Comparison of ENCODE assay signal across 24 cellular contexts in genomic region chr1:110393286-110393685, GRCh38. TPM values are rescaled to one million over a fixed set of nuclear protein-coding genes. Genes with fewer than 3 reads are reported as not detected.
DNase-seq lines count a peak whose midpoint lies in the region; ATAC-seq and TF ChIP-seq lines count a peak whose summit lies in the region.
"Had no signal": no experiment of that assay in that cellular context is flagged by ENCODE, and none has a peak within 500 bp of the region (broad histone marks: within the 10 kb centered on the region; RNA-seq: fewer than 3 reads in every experiment).

No MANE protein-coding gene starts in this region.

- intact Hi-C loops in transverse colon (cut with DNase I; ENCODE audit: low total_unique reads): no loop called here

- no peak for ATAC-seq in RWPE2 (ENCODE audit: low read depth)
- ATAC-seq: body of pancreas; naive thymus-derived CD4-positive, alpha-beta T cell; stimulated activated naive CD8-positive, alpha-beta T cell treated with anti-CD3 and anti-CD28 coated beads, Interleukin-15, amount 100 ng/mL, for 72 hours had no signal

- in situ Hi-C loops in transverse colon (cut with MboI; ENCODE audit: low pct_ligation_motif_present in 1 of 4, low pct_unique_long_range_greater_than_20kb in 1 of 4, low sequenced_read_pairs in 3 of 4): no loop called here

- TF ChIP-seq CTCF in RWPE2 (IDR thresholded peaks at IDR 0.05; ENCODE audit: poor library complexity, severe bottlenecking): no peak
- no peak for TF ChIP-seq CTCF in hepatocyte (IDR thresholded peaks at IDR 0.05; ENCODE audit: poor library complexity)
- TF ChIP-seq CTCF in transverse colon (IDR thresholded peaks at IDR 0.05): no peak

- H3K27ac ChIP-seq in RWPE2 (ENCODE audit: poor library complexity, severe bottlenecking) (peak overlapping the region; percentile 28), hepatocyte (peak overlapping the region; percentile 78), transverse colon (peak overlapping the region; percentile 33 to 55 (median 53))
- H3K27ac ChIP-seq: body of pancreas, foreskin keratinocyte, upper lobe of left lung had no signal

- H3K27me3 ChIP-seq in RWPE2 (ENCODE audit: insufficient read depth, poor library complexity, severe bottlenecking): no peaks in the 10 kb centered on the region
- H3K27me3 ChIP-seq in hepatocyte: no peaks in the 10 kb centered on the region
- no peaks in the 10 kb centered on the region for H3K27me3 ChIP-seq in transverse colon
- H3K27me3 ChIP-seq: BE2C, body of pancreas, foreskin keratinocyte, upper lobe of left lung had no signal

- no peak for TF ChIP-seq EP300 in transverse colon (IDR thresholded peaks at IDR 0.05; ENCODE audit: low read depth)

- H3K79me2 ChIP-seq in hepatocyte: no peaks in the 10 kb centered on the region

- no peak overlapping the region for H2AFZ ChIP-seq in hepatocyte

- DNase-seq in RWPE2 (ENCODE audit: low spot score): no peak
- no peak for DNase-seq in hepatocyte (ENCODE audit: low spot score)
- no peak for DNase-seq in transverse colon
- no peak for DNase-seq in NCI-H82 treated with DMSO at 0.1 percent for 48 hours (lab: John Stamatoyannopoulos, UW; ENCODE audit: unreplicated experiment)
- DNase-seq in NOMO-1 treated with dmso at 0.1 percent for 144 hours (lab: John Stamatoyannopoulos, UW; ENCODE audit: unreplicated experiment): no peak
- DNase-seq: activated CD4-positive, CD25-positive, alpha-beta regulatory T cell treated with anti-CD3 and anti-CD28 coated beads, Interleukin-2, amount 50 U/mL, for 72 hours; activated T-cell treated with anti-CD3 and anti-CD28 coated beads, Interleukin-2, amount 50 U/mL, for 72 hours; BE2C; body of pancreas; hippocampal formation; KG1; naive thymus-derived CD4-positive, alpha-beta T cell; NCI-H1092; NCI-H2029 treated with DMSO at 0.1 percent for 48 hours; NCI-H446; NK-92 treated with Interleukin-12 subunit alpha and Interleukin-12 subunit beta, amount 100 ng/mL, for 24 hours; RPMI8226; stimulated activated naive CD8-positive, alpha-beta T cell treated with anti-CD3 and anti-CD28 coated beads, Interleukin-15, amount 100 ng/mL, for 72 hours; upper lobe of left lung had no signal

- TF ChIP-seq POLR2A in transverse colon (IDR thresholded peaks at IDR 0.05): no peak

- H4K20me1 ChIP-seq in hepatocyte (ENCODE audit: insufficient read depth, poor library complexity, severe bottlenecking): no peaks in the 10 kb centered on the region

- H3K36me3 ChIP-seq in RWPE2 (ENCODE audit: low read depth): no peaks in the 10 kb centered on the region; the same call in 1 of the 2 replicates
- no peaks in the 10 kb centered on the region for H3K36me3 ChIP-seq in hepatocyte (replicated peaks; ENCODE audit: insufficient read depth, low read depth)
- no peaks in the 10 kb centered on the region for H3K36me3 ChIP-seq in transverse colon

- no peak overlapping the region for H3K4me3 ChIP-seq in RWPE2 (ENCODE audit: severe bottlenecking)
- H3K4me3 ChIP-seq in hepatocyte: no peak overlapping the region
- no peak overlapping the region for H3K4me3 ChIP-seq in transverse colon
- H3K4me3 ChIP-seq: body of pancreas, upper lobe of left lung had no signal

- H3K4me1 ChIP-seq in RWPE2 (ENCODE audit: insufficient read depth, poor library complexity, severe bottlenecking): peaks cover 16% of the 10 kb centered on the region
- peaks cover 49% of the 10 kb centered on the region for H3K4me1 ChIP-seq in hepatocyte (ENCODE audit: insufficient read depth)
- H3K4me1 ChIP-seq in transverse colon: peaks cover 0 to 19% (median 10%) of the 10 kb centered on the region in 4 donors
- H3K4me1 ChIP-seq: BE2C, body of pancreas had no signal

- WGBS in hepatocyte (ENCODE audit: low lambda C conversion rate, missing lambda C conversion rate): 64% methylated on average over 2 of the region's 2 CpGs
- 76 to 89% methylated on average over 2 of the region's 2 CpGs for WGBS in transverse colon (ENCODE audit: low coverage in 1 of 2), 2 donors

- no peaks in the 10 kb centered on the region for H3K9me2 ChIP-seq in hepatocyte (replicated peaks; ENCODE audit: insufficient read depth)

- H3K9me3 ChIP-seq in RWPE2 (ENCODE audit: severe bottlenecking): no peaks in the 10 kb centered on the region
- H3K9me3 ChIP-seq in hepatocyte (ENCODE audit: low read depth): no peaks in the 10 kb centered on the region
- H3K9me3 ChIP-seq in transverse colon: no peaks in the 10 kb centered on the region
- H3K9me3 ChIP-seq: BE2C, body of pancreas, upper lobe of left lung had no signal

- peak overlapping the region; percentile 32 for H3K4me2 ChIP-seq in hepatocyte

RNA-seq across cellular contexts. Expression of gene SLC16A4, which starts 2.5 kb away (rescaled TPM):
- total RNA-seq in hepatocyte (16.2 and 16.4 TPM in 2 replicates), transverse colon (1 to 10 TPM in 3 of 4 donors, not detected in 1; 1.4 to 3.7 (median 3.2) TPM)
- polyA plus RNA-seq in hepatocyte: 8.3 and 10.7 TPM in 2 replicates

RNA-seq across cellular contexts. Expression of gene LAMTOR5, which starts 14.2 kb away (rescaled TPM):
- 45.4 and 57.9 TPM in 2 replicates for total RNA-seq in hepatocyte
- polyA plus RNA-seq in hepatocyte: 157 and 168 TPM in 2 replicates
- total RNA-seq in transverse colon: 100 to 1,000 TPM in 1 of 4 donors, 10 to 100 TPM in 2, 1 to 10 TPM in 1; 7.1 to 113 (median 38.2) TPM

RNA-seq across cellular contexts. Expression of gene RBM15, which starts 54.1 kb away (rescaled TPM):
- total RNA-seq in hepatocyte (31.3 and 36.8 TPM in 2 replicates), transverse colon (10 to 100 TPM; 39.3 to 69.7 (median 48.0) TPM)
- 7.0 and 7.9 TPM in 2 replicates for polyA plus RNA-seq in hepatocyte

RNA-seq across cellular contexts. Expression of gene PROK1, which starts 57.7 kb away (rescaled TPM):
- total RNA-seq in hepatocyte: 8.8 and 9.6 TPM in 2 replicates
- 9.4 and 11.1 TPM in 2 replicates for polyA plus RNA-seq in hepatocyte
- not detected for total RNA-seq in transverse colon
- total RNA-seq: activated CD8-positive, alpha-beta memory T cell treated with anti-CD3 and anti-CD28 coated beads for 36 hours; Calu3; endothelial cell of umbilical vein; foreskin keratinocyte; lung microvascular endothelial cell; naive thymus-derived CD4-positive, alpha-beta T cell had no signal
- polyA plus RNA-seq: endothelial cell of umbilical vein; foreskin keratinocyte; naive thymus-derived CD4-positive, alpha-beta T cell had no signal

Comparison
In these comparisons a context has a peak if more than half of its experiments do, and no peak if none do; other contexts are left out.
1. H3K27ac ChIP-seq: peak in every context shown above with its lines; median percentile 78 in hepatocyte; 53 in transverse colon; 28 in RWPE2.